ENCODE assay signal across 25 cellular contexts in the genomic region with DNA sequence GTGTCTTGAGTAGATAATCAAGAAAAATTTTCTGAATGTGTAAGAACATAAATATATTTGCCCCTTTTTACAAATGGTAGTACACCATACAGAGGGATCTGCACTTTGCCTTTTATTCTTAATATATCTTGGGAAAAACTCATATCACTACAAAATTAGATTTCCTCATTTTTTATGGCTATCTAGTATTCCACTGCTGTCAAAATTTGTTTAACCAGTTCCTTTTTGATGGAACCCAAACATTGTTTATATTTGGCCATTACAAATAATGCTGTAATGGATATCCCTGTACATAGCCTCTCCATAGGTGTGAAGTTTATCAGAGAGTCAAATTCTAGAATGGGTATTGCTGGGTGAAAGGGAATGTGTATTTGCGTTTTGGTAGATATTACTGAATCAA.
"Had no signal": no experiment of that assay in that cellular context is flagged by ENCODE, and none has a peak within 500 bp of the region (broad histone marks: within the 10 kb centered on the region; RNA-seq: fewer than 3 reads in every experiment).

No MANE protein-coding gene starts in this region.

- ATAC-seq: esophagus mucosa; gastrocnemius medialis; left ventricle myocardium superior; lower lobe of right lung; mucosa of descending colon; natural killer cell treated with Interleukin-12 subunit alpha and Interleukin-12 subunit beta and Interleukin-15 and Interleukin-18, amount 100 ng/mL, for 72 hours; pancreas; right lobe of liver; stimulated activated effector memory CD8-positive, alpha-beta T cell treated with anti-CD3 and anti-CD28 coated beads, Interleukin-12 subunit alpha, Interleukin-12 subunit beta, amount 100 ng/mL, for 72 hours had no signal

- FAIRE-seq: colon, keratinocyte, pancreas, small intestine had no signal

- H3K36me3 ChIP-seq: gastrocnemius medialis, lower lobe of right lung, neutrophil, pancreas, right lobe of liver, stomach, thyroid gland, vagina had no signal

- H3K4me1 ChIP-seq: lower lobe of right lung, right lobe of liver, stomach, thyroid gland had no signal

- H3K9me3 ChIP-seq: gastrocnemius medialis, lower lobe of right lung, mucosa of descending colon, neutrophil, pancreas, right lobe of liver, stomach, thyroid gland, vagina had no signal

- H3K27me3 ChIP-seq: gastrocnemius medialis, neutrophil, pancreas, right lobe of liver, stomach, thyroid gland, vagina had no signal

- H3K4me3 ChIP-seq: gastrocnemius medialis, lower lobe of right lung, mucosa of descending colon, pancreas, right lobe of liver, stomach, thyroid gland, vagina had no signal

- DNase-seq: effector CD8-positive, alpha-beta T cell; endodermal cell; foreskin fibroblast; gastrocnemius medialis; head of caudate nucleus; left ventricle myocardium superior; lower lobe of right lung; mucosa of descending colon; naive B cell; pancreas; right lobe of liver; small intestine; stimulated activated CD4-positive, alpha-beta T cell treated with anti-CD3 and anti-CD28 coated beads, Interleukin-1b, Interleukin-23, amount 100 ng/mL, for 48 hours; stimulated activated CD4-positive, alpha-beta T cell treated with anti-CD3 and anti-CD28 coated beads, Interleukin-4, amount 100 ng/mL, for 24 hours; stomach; thyroid gland; trophoblast cell had no signal

- H3K27ac ChIP-seq: epithelial cell of prostate, lower lobe of right lung, neutrophil, pancreas, right lobe of liver, stomach, thyroid gland, vagina had no signal
